In the genomic region with DNA sequence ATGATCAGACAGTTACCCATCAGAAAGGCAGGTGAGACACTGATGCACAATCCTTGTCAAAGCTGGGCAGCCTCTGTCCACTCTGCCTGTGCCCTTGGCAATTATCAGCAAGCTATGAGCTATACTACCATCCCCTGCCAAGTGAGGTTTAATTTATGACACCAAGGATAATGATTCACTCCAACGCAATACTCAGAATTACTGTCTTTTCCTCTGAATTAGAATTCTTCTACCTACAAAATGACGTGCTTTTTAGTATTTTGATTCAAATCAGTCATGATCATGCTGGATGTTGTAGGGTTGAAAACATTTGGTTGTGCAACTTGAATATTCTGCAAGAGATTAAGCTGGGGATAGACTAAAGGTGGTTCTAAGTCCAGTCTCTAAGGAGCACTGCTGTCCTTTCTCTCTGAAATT, we compare ENCODE assay signal across 25 cellular contexts.
A peak's percentile ranks its signal among the peaks of the same experiment; 100 is the strongest.
DNase-seq lines count a peak whose midpoint lies in the region; ATAC-seq and TF ChIP-seq lines count a peak whose summit lies in the region.
"Had no signal": no experiment of that assay in that cellular context is flagged by ENCODE, and none has a peak within 500 bp of the region (broad histone marks: within the 10 kb centered on the region; RNA-seq: fewer than 3 reads in every experiment).

No MANE protein-coding gene starts in this region.

- ATAC-seq in PC-3 (peak; percentile 54), GM18858 (IDR thresholded peaks at IDR 0.05; ENCODE audit: unreplicated experiment) (no peak), HG03442 (IDR thresholded peaks at IDR 0.05; ENCODE audit: unreplicated experiment) (no peak)
- ATAC-seq: mucosa of descending colon; right cardiac atrium; stimulated activated naive B cell treated with anti-CD40 and anti-IgM and Interleukin-4, amounts not matched to agents 10 μg/mL and 1 μg/mL and 100 μg/mL, for 72 hours; T-cell had no signal

- no peak overlapping the region for H3K9ac ChIP-seq in PC-3 (ENCODE audit: low read length)

- intact Hi-C loops in PC-3 (cut with micrococcal nuclease) = loop anchor here (10.0 kb wide), 1 partner anchor 391 kb away; no protein-coding TSS in a partner anchor

- POLR2A ChIA-PET in PC-3 (lab: Charles Lee; ENCODE audit: unreplicated experiment) = interaction anchor here (0.5 to 0.6 kb wide), 2 partner anchors 12 to 724 kb away, joined by 4 to 5 read pairs; no protein-coding TSS in a partner anchor

- no peaks in the 10 kb centered on the region for H3K36me3 ChIP-seq in PC-3 (ENCODE audit: low read depth, low read length)
- H3K36me3 ChIP-seq: BE2C, esophagus muscularis mucosa, HAP-1, left ventricle myocardium inferior, neutrophil, thoracic aorta had no signal

- H3K4me3 ChIP-seq in PC-3 (ENCODE audit: low read length) (no peak overlapping the region), epithelial cell of esophagus (ENCODE audit: low read length) (no peak overlapping the region)
- H3K4me3 ChIP-seq: esophagus muscularis mucosa, HAP-1, left ventricle myocardium inferior, mucosa of descending colon, thoracic aorta had no signal

- no peaks in the 10 kb centered on the region for H3K79me2 ChIP-seq in PC-3 (ENCODE audit: low read length)

- H3K4me1 ChIP-seq in PC-3 (ENCODE audit: insufficient read depth, low read length) = peaks cover 35% of the 10 kb centered on the region
- H3K4me1 ChIP-seq: Caco-2, esophagus muscularis mucosa, HAP-1, left ventricle myocardium inferior had no signal

- no peaks in the 10 kb centered on the region for H4K20me1 ChIP-seq in PC-3 (ENCODE audit: low read length)

- no peak overlapping the region for H2AFZ ChIP-seq in PC-3 (ENCODE audit: low read length)

- no peak for TF ChIP-seq CTCF in PC-3 (conservative IDR thresholded peaks at IDR 0.05; ENCODE audit: low read depth, low read length)
- TF ChIP-seq CTCF in epithelial cell of esophagus (IDR thresholded peaks at IDR 0.05; ENCODE audit: insufficient read depth, low read depth, low read length, missing control alignments) = no peak

- H3F3A ChIP-seq in PC-3 (ENCODE audit: low read length, unreplicated experiment) = no peaks in the 10 kb centered on the region

- H3K27me3 ChIP-seq in PC-3 (ENCODE audit: low read length) = no peaks in the 10 kb centered on the region
- H3K27me3 ChIP-seq: BE2C, esophagus muscularis mucosa, neutrophil had no signal

- CTCF ChIA-PET in PC-3 (lab: Charles Lee) = no interaction called here

- DNase-seq in GM04503 (ENCODE audit: low read depth) = peak; percentile 31
- peak; percentile 63 for DNase-seq in PC-3
- peak; percentile 70 for DNase-seq in epithelial cell of esophagus (ENCODE audit: low read depth)
- DNase-seq in putamen (ENCODE audit: low spot score) = peak; percentile 12
- no peak for DNase-seq in pons (ENCODE audit: low spot score)
- DNase-seq: activated CD4-positive, alpha-beta T cell treated with anti-CD3 and anti-CD28 coated beads, Interleukin-2, amount 50 U/mL, for 4 hours; activated gamma-delta T cell treated with Interleukin-2 at 50 U/mL for 16 hours; amygdala; BE2C; Caco-2; cerebellar nuclear complex; left ventricle myocardium inferior; mucosa of descending colon; NCI-H2029; NCI-H510A; right cardiac atrium; Right ventricle myocardium superior; stimulated activated naive B cell treated with anti-CD40 and anti-IgM and Interleukin-4, amounts not matched to agents 10 μg/mL and 1 μg/mL and 100 μg/mL, for 72 hours; T-cell had no signal

- H3K9me2 ChIP-seq in PC-3 (replicated peaks; ENCODE audit: low read length) = no peaks in the 10 kb centered on the region

- no peaks in the 10 kb centered on the region for H3K9me3 ChIP-seq in PC-3 (ENCODE audit: low read length)
- H3K9me3 ChIP-seq: BE2C, Caco-2, esophagus muscularis mucosa, HAP-1, left ventricle myocardium inferior, mucosa of descending colon, neutrophil, thoracic aorta had no signal

- H3K4me2 ChIP-seq in PC-3 (ENCODE audit: low read length) = no peak overlapping the region

- peak overlapping the region; percentile 35 for H3K27ac ChIP-seq in PC-3 (ENCODE audit: low read length)
- H3K27ac ChIP-seq: esophagus muscularis mucosa, left ventricle myocardium inferior, neutrophil, thoracic aorta had no signal

- BruUV-seq in PC-3 (replicated peaks; lab: Mats Ljungman, UMichigan) = no TSS peak
